Comparison of ENCODE assay signal across 11 cellular contexts in the genomic region with DNA sequence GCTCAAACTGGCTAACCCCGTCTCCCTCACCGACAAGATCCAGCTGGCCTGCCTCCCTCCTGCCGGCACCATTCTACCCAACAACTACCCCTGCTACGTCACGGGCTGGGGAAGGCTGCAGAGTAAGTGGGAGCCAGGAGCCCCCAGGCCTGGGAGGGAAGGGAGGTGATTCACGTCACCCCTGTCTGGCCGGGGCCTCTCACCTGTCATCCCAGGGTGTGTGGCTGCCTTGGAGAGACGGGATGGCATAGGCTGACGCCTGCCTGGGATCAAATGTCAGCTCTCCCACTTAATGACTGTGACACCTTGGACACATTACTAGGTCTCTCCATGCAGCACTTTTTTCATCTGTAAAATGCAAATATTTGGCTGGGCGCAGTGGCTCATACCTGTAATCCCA. TPM values are rescaled to one million over a fixed set of nuclear protein-coding genes. Genes with fewer than 3 reads are reported as not detected.
"Had no signal": no experiment of that assay in that cellular context is flagged by ENCODE, and none has a peak within 500 bp of the region (broad histone marks: within the 10 kb centered on the region; RNA-seq: fewer than 3 reads in every experiment).

No MANE protein-coding gene starts in this region.

RNA-seq across cellular contexts. Expression of a gene that starts 6.9 kb away (rescaled TPM):
- total RNA-seq: dermis microvascular lymphatic vessel endothelial cell; esophagus muscularis mucosa; gastrocnemius medialis; lower leg skin; natural killer cell treated with Interleukin-12 subunit alpha and Interleukin-12 subunit beta and Interleukin-15 and Interleukin-18, amount 100 ng/mL, for 72 hours; pulmonary artery endothelial cell; right cardiac atrium; skeletal muscle tissue; subcutaneous adipose tissue had no signal
- polyA plus RNA-seq: right cardiac atrium had no signal

RNA-seq across cellular contexts. Expression of a gene that starts 12.5 kb away (rescaled TPM):
- total RNA-seq: dermis microvascular lymphatic vessel endothelial cell; esophagus muscularis mucosa; gastrocnemius medialis; natural killer cell treated with Interleukin-12 subunit alpha and Interleukin-12 subunit beta and Interleukin-15 and Interleukin-18, amount 100 ng/mL, for 72 hours; pulmonary artery endothelial cell; right cardiac atrium; subcutaneous adipose tissue; WTC11 had no signal
- polyA plus RNA-seq: ovary, right cardiac atrium had no signal

RNA-seq across cellular contexts. Expression of a gene that starts 25.2 kb away (rescaled TPM):
- total RNA-seq: dermis microvascular lymphatic vessel endothelial cell, lower leg skin, pulmonary artery endothelial cell, skeletal muscle tissue had no signal
- polyA plus RNA-seq: ovary, right cardiac atrium had no signal
